ENCODE assay signal across 8 cellular contexts in genomic region chr4:6909970-6910339, GRCh38. TPM values are rescaled to one million over a fixed set of nuclear protein-coding genes. Genes with fewer than 3 reads are reported as not detected.
DNase-seq lines count a peak whose midpoint lies in the region; ATAC-seq, FAIRE-seq and TF ChIP-seq lines count a peak whose summit lies in the region.

No MANE protein-coding gene starts in this region.

- FAIRE-seq in bronchial epithelial cell (lab: Jason Lieb, UNC): no peak

- peak overlapping the region; percentile 75 for H2BK15ac ChIP-seq in mesenchymal stem cell (ENCODE audit: low read depth, poor library complexity, severe bottlenecking)

- H3K27me3 ChIP-seq in OCI-LY1 (ENCODE audit: insufficient read depth, low read length) (no peaks in the 10 kb centered on the region), bronchial epithelial cell (ENCODE audit: control insufficient read depth, insufficient read depth, low read length) (no peaks in the 10 kb centered on the region), mesenchymal stem cell (ENCODE audit: control insufficient read depth in 1 of 2, insufficient read depth in 1 of 2, low read length in 2 of 2) (peaks cover 4 to 26% of the 10 kb centered on the region in 2 experiments), thymus (ENCODE audit: control insufficient read depth, insufficient read depth) (no peaks in the 10 kb centered on the region)

- no peak overlapping the region for H3K14ac ChIP-seq in mesenchymal stem cell (ENCODE audit: low read length in 2 of 2)

- DNase-seq in HFF-Myc (ENCODE audit: extremely low read depth, low read depth) (no peak), bronchial epithelial cell (ENCODE audit: low read depth) (no peak), mesenchymal stem cell (no peak), T1000 (lab: John Stamatoyannopoulos, UW) (no peak), iPS-NIHi11 (ENCODE audit: low spot score) (no peak)

- H3K79me1 ChIP-seq in mesenchymal stem cell (replicated peaks; ENCODE audit: low read length, poor library complexity, severe bottlenecking): peaks cover 30% of the 10 kb centered on the region

- H2BK5ac ChIP-seq in mesenchymal stem cell (ENCODE audit: low read depth, low read length, poor library complexity, severe bottlenecking): no peak overlapping the region

- H3K9me2 ChIP-seq in OCI-LY1 (ENCODE audit: low read depth, low read length): no peaks in the 10 kb centered on the region

- H3K9me3 ChIP-seq in OCI-LY1 (ENCODE audit: low read length) (no peaks in the 10 kb centered on the region), mesenchymal stem cell (ENCODE audit: control insufficient read depth, low read length) (no peaks in the 10 kb centered on the region), thymus (ENCODE audit: control insufficient read depth) (peaks cover 1% of the 10 kb centered on the region)

- peak overlapping the region in 1 of 2 experiments; percentile 46 for H3K23ac ChIP-seq in mesenchymal stem cell (ENCODE audit: low read length in 2 of 2)

- H3F3A ChIP-seq in OCI-LY1 (ENCODE audit: insufficient read depth, low read length): no peaks in the 10 kb centered on the region

- peak overlapping the region; percentile 79 for H3K27ac ChIP-seq in OCI-LY1 (ENCODE audit: low read depth, low read length, poor library complexity, severe bottlenecking)
- H3K27ac ChIP-seq in mesenchymal stem cell (ENCODE audit: low read length, poor library complexity, severe bottlenecking): no peak overlapping the region
- peak overlapping the region; percentile 65 for H3K27ac ChIP-seq in thymus (ENCODE audit: low read depth)

- H2BK120ac ChIP-seq in mesenchymal stem cell (ENCODE audit: low read depth, low read length): peak overlapping the region; percentile 62

- H3K18ac ChIP-seq in mesenchymal stem cell (ENCODE audit: low read depth in 1 of 2, low read length in 2 of 2): peak overlapping the region; percentile 85 to 89

- H2AFZ ChIP-seq in OCI-LY1 (ENCODE audit: low read length) (no peak overlapping the region), mesenchymal stem cell (ENCODE audit: low read depth, low read length) (peak overlapping the region; percentile 42)

- no peaks in the 10 kb centered on the region for H3K36me3 ChIP-seq in OCI-LY1 (ENCODE audit: insufficient read depth, low read length)
- H3K36me3 ChIP-seq in bronchial epithelial cell (ENCODE audit: control insufficient read depth, insufficient read depth, low read length): no peaks in the 10 kb centered on the region
- H3K36me3 ChIP-seq in mesenchymal stem cell (ENCODE audit: control insufficient read depth in 1 of 2, insufficient read depth in 2 of 2, low read depth in 1 of 2, low read length in 2 of 2): no peaks in the 10 kb centered on the region
- H3K36me3 ChIP-seq in thymus (ENCODE audit: control insufficient read depth, insufficient read depth): no peaks in the 10 kb centered on the region

- H2BK12ac ChIP-seq in mesenchymal stem cell (ENCODE audit: low read length in 2 of 2): peak overlapping the region in 1 of 2 experiments; percentile 48

- peak overlapping the region; percentile 70 for H3K4me3 ChIP-seq in HFF-Myc (replicated peaks; ENCODE audit: low read depth, low read length)
- peak overlapping the region; percentile 71 for H3K4me3 ChIP-seq in OCI-LY1 (ENCODE audit: low read depth, low read length, poor library complexity, severe bottlenecking)
- H3K4me3 ChIP-seq in bronchial epithelial cell (ENCODE audit: low read depth, low read length): peak overlapping the region; percentile 59
- peak overlapping the region; percentile 78 to 83 for H3K4me3 ChIP-seq in mesenchymal stem cell (ENCODE audit: insufficient read depth in 1 of 2, low read depth in 1 of 2, low read length in 2 of 2)
- peak overlapping the region; percentile 95 for H3K4me3 ChIP-seq in thymus (ENCODE audit: low read length)

- H4K91ac ChIP-seq in mesenchymal stem cell (ENCODE audit: low read length): peak overlapping the region; percentile 66

- peak; percentile 22 for ATAC-seq in GM18520 (IDR thresholded peaks at IDR 0.05; ENCODE audit: unreplicated experiment)

- peak overlapping the region; percentile 96 for H3K4me2 ChIP-seq in OCI-LY1 (ENCODE audit: low read length)
- H3K4me2 ChIP-seq in mesenchymal stem cell (ENCODE audit: low read length, poor library complexity, severe bottlenecking): peak overlapping the region; percentile 97

- TF ChIP-seq CTCF in HFF-Myc (IDR thresholded peaks at IDR 0.05; ENCODE audit: low read depth, low read length, missing control alignments) (no peak), OCI-LY1 (IDR thresholded peaks at IDR 0.05; ENCODE audit: low read length) (no peak), bronchial epithelial cell (IDR thresholded peaks at IDR 0.05; ENCODE audit: insufficient read depth, low read length, severe bottlenecking) (no peak)

- H3K4me1 ChIP-seq in OCI-LY1 (ENCODE audit: insufficient read depth, low read length, severe bottlenecking) (peaks cover 41% of the 10 kb centered on the region), mesenchymal stem cell (ENCODE audit: control insufficient read depth, insufficient read depth, low read depth, low read length) (peaks cover 25% of the 10 kb centered on the region), thymus (ENCODE audit: control insufficient read depth, insufficient read depth, low read length) (peaks cover 25% of the 10 kb centered on the region)

- H3K4ac ChIP-seq in mesenchymal stem cell (ENCODE audit: low read depth in 1 of 2, low read length in 2 of 2): peak overlapping the region in 1 of 2 experiments; percentile 43

- WGBS in mesenchymal stem cell: 1% methylated on average over 43 of the region's 58 CpGs
- under 1% methylated on average over 58 of the region's 58 CpGs for WGBS in thymus

- no peaks in the 10 kb centered on the region for H4K20me1 ChIP-seq in OCI-LY1 (ENCODE audit: insufficient read depth, low read length)

- peak overlapping the region; percentile 87 for H3K9ac ChIP-seq in OCI-LY1 (ENCODE audit: low read length)
- H3K9ac ChIP-seq in mesenchymal stem cell (ENCODE audit: low read length): peak overlapping the region; percentile 81

- H3K79me2 ChIP-seq in OCI-LY1 (ENCODE audit: insufficient read depth, low read length): no peaks in the 10 kb centered on the region

- peak overlapping the region; percentile 60 for H4K8ac ChIP-seq in mesenchymal stem cell (ENCODE audit: low read length)

- H2AK5ac ChIP-seq in mesenchymal stem cell (ENCODE audit: low read length, severe bottlenecking): no peak overlapping the region

RNA-seq across cellular contexts. Expression of gene TBC1D14, which starts 0.3 kb away (rescaled TPM):
- total RNA-seq in bronchial epithelial cell: 103 and 133 TPM in 2 replicates
- polyA plus RNA-seq in mesenchymal stem cell (2013, experiment 1 of 2): 25.0 TPM
- 24.9 TPM for polyA plus RNA-seq in mesenchymal stem cell (2013, experiment 2 of 2)
- 28.4 TPM for polyA plus RNA-seq in thymus
